ENCODE assay signal across 15 cellular contexts in genomic region chr2:155733091-155733870, GRCh38.
DNase-seq lines count a peak whose midpoint lies in the region; ATAC-seq and TF ChIP-seq lines count a peak whose summit lies in the region.
"Had no signal": no experiment of that assay in that cellular context is flagged by ENCODE, and none has a peak within 500 bp of the region (broad histone marks: within the 10 kb centered on the region; RNA-seq: fewer than 3 reads in every experiment).

No MANE protein-coding gene starts in this region.

- H3K4me3 ChIP-seq in Loucy (ENCODE audit: low read length, poor library complexity, severe bottlenecking) (no peak overlapping the region), dorsolateral prefrontal cortex (peak overlapping the region in 36 of 59 donors; percentile 2 to 55 (median 28)), ovary (no peak overlapping the region), osteoblast (ENCODE audit: insufficient read depth, low read length) (no peak overlapping the region)
- H3K4me3 ChIP-seq: pancreas had no signal

- H3K4me1 ChIP-seq in Loucy (ENCODE audit: insufficient read depth, low read length, poor library complexity, severe bottlenecking) (peaks cover 7% of the 10 kb centered on the region), ovary (ENCODE audit: insufficient read depth) (no peaks in the 10 kb centered on the region), osteoblast (ENCODE audit: insufficient read depth, low read length) (no peaks in the 10 kb centered on the region)
- H3K4me1 ChIP-seq: pancreas had no signal

- DNase-seq in NCI-H446 treated with DMSO at 0.1 percent for 48 hours (lab: John Stamatoyannopoulos, UW) (peak; percentile 3), dorsolateral prefrontal cortex (peak in 9 of 10 donors; percentile 24 to 71 (median 47)), nucleus accumbens (lab: John Stamatoyannopoulos, UW) (peak in 49 of 56 donors; percentile 3 to 81 (median 54)), NCI-H1105 treated with DMSO at 0.1 percent for 48 hours (lab: John Stamatoyannopoulos, UW) (no peak), ovary (no peak), osteoblast (ENCODE audit: insufficient read length, low spot score, missing footprints) (no peak)
- DNase-seq: activated effector memory CD4-positive, alpha-beta T cell treated with Interleukin-2 at 50 U/mL for 16 hours; DMS79 treated with DMSO at 0.1 percent for 48 hours; mesendoderm; NCI-H1105; pancreas; SK-N-SH had no signal

- H3K27me3 ChIP-seq in Loucy (ENCODE audit: insufficient read depth, low read length, poor library complexity, severe bottlenecking) (no peaks in the 10 kb centered on the region), dorsolateral prefrontal cortex (no peaks in the 10 kb centered on the region), ovary (no peaks in the 10 kb centered on the region), osteoblast (ENCODE audit: insufficient read depth, low read length) (no peaks in the 10 kb centered on the region)

- H3K36me3 ChIP-seq in Loucy (ENCODE audit: insufficient read depth, low read length): no peaks in the 10 kb centered on the region
- no peaks in the 10 kb centered on the region for H3K36me3 ChIP-seq in ovary
- H3K36me3 ChIP-seq in osteoblast (ENCODE audit: insufficient read depth, low read length): no peaks in the 10 kb centered on the region
- H3K36me3 ChIP-seq: pancreas had no signal

- H4K20me1 ChIP-seq in Loucy (ENCODE audit: insufficient read depth, low read length, poor library complexity, severe bottlenecking): no peaks in the 10 kb centered on the region
- no peaks in the 10 kb centered on the region for H4K20me1 ChIP-seq in osteoblast (ENCODE audit: insufficient read depth, low read length)

- TF ChIP-seq EP300 in ovary (IDR thresholded peaks at IDR 0.05): no peak

- 69 to 76% (median 74%) methylated on average over 4 of the region's 4 CpGs for WGBS in ovary, 3 donors

- peak overlapping the region in 58 of 59 donors; percentile 50 to 95 (median 88) for H3K27ac ChIP-seq in dorsolateral prefrontal cortex
- H3K27ac ChIP-seq in ovary: no peak overlapping the region
- no peak overlapping the region for H3K27ac ChIP-seq in osteoblast (ENCODE audit: low read depth, low read length)
- H3K27ac ChIP-seq: pancreas had no signal

- H3K4me2 ChIP-seq in Loucy (ENCODE audit: low read depth, low read length, poor library complexity, severe bottlenecking) (no peak overlapping the region), osteoblast (ENCODE audit: insufficient read depth, low read length) (no peak overlapping the region)
- H3K4me2 ChIP-seq: SK-N-SH had no signal

- H3K9me2 ChIP-seq in Loucy (replicated peaks; ENCODE audit: low read depth, low read length): no peaks in the 10 kb centered on the region
- H3K9me2 ChIP-seq: SK-N-SH had no signal

- TF ChIP-seq POLR2A in ovary (IDR thresholded peaks at IDR 0.05): no peak

- intact Hi-C loops in dorsolateral prefrontal cortex (cut with DNase I) (loop anchor here in 1 of 2 donors (5.0 kb wide), 1 partner anchor 599 kb away; the partner anchor contains the start of gene NR4A2), ovary (cut with DNase I) (no loop called here)

- no peaks in the 10 kb centered on the region for H3K79me2 ChIP-seq in Loucy (ENCODE audit: insufficient read depth, low read length)
- no peaks in the 10 kb centered on the region for H3K79me2 ChIP-seq in osteoblast (ENCODE audit: insufficient read depth, low read length)

- H2AFZ ChIP-seq in Loucy (ENCODE audit: low read length) (peak overlapping the region; percentile 57; the same call in 1 of the 2 replicates), osteoblast (ENCODE audit: low read length) (no peak overlapping the region)

- ATAC-seq in HG03439 (IDR thresholded peaks at IDR 0.05; ENCODE audit: unreplicated experiment): no peak
- ATAC-seq: HCT116, pancreas had no signal

- no peak overlapping the region for H3K9ac ChIP-seq in Loucy (ENCODE audit: low read depth, low read length, poor library complexity, severe bottlenecking)
- H3K9ac ChIP-seq: SK-N-SH had no signal

- TF ChIP-seq CTCF in Loucy (conservative IDR thresholded peaks at IDR 0.05; ENCODE audit: low read length) (no peak), dorsolateral prefrontal cortex (IDR thresholded peaks at IDR 0.05 in 54 of 56, conservative IDR thresholded peaks at IDR 0.05 in 2 of 56; ENCODE audit: low read depth in 1 of 56, partially characterized antibody in 56 of 56) (peak in 1 of 56 donors; percentile 22), ovary (IDR thresholded peaks at IDR 0.05) (no peak), osteoblast (IDR thresholded peaks at IDR 0.05; ENCODE audit: extremely low read depth, low read depth, low read length) (no peak)

- H3K9me3 ChIP-seq in Loucy (ENCODE audit: insufficient read depth, low read depth, low read length) (no peaks in the 10 kb centered on the region), ovary (no peaks in the 10 kb centered on the region), osteoblast (ENCODE audit: low read depth, low read length) (no peaks in the 10 kb centered on the region)
- H3K9me3 ChIP-seq: pancreas, SK-N-SH had no signal

- no peaks in the 10 kb centered on the region for H3F3A ChIP-seq in Loucy (ENCODE audit: low read depth)

Comparison
In these comparisons a context has a peak if more than half of its experiments do, and no peak if none do; other contexts are left out.
1. H3K4me3 ChIP-seq: peak in dorsolateral prefrontal cortex (36 of 59); none in Loucy (single experiment), ovary (single experiment) and osteoblast (single experiment).
2. DNase-seq: peak in NCI-H446 treated with DMSO at 0.1 percent for 48 hours (single experiment), dorsolateral prefrontal cortex (9 of 10) and nucleus accumbens (49 of 56); none in NCI-H1105 treated with DMSO at 0.1 percent for 48 hours (single experiment), ovary (0 of 5) and osteoblast (single experiment).
3. H3K27ac ChIP-seq: peak in dorsolateral prefrontal cortex (58 of 59); none in ovary (0 of 2) and osteoblast (single experiment).